ENCODE assay signal across 23 cellular contexts in the genomic region with DNA sequence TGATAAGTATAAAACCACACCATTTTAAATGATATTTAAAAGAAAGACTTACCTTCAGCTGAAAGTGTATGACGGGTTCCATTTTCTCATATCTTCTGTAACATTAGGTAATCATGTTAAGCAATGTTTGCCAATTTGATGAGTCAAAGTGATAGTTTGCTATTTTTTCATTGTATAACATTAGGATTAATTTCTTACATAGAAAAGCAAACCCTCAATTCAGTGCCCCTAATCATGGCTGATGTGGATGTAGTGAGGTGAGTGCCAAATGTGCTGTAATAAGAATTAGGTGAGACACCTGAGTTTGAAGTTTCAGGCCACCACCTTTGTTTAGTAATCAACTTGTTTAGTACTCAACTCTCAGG.
DNase-seq lines count a peak whose midpoint lies in the region; ATAC-seq, FAIRE-seq and TF ChIP-seq lines count a peak whose summit lies in the region.
"Had no signal": no experiment of that assay in that cellular context is flagged by ENCODE, and none has a peak within 500 bp of the region (broad histone marks: within the 10 kb centered on the region; RNA-seq: fewer than 3 reads in every experiment).

No MANE protein-coding gene starts in this region.

- TF ChIP-seq CTCF in liver (IDR thresholded peaks at IDR 0.05; ENCODE audit: low read depth, low read length, missing input control) (no peak), HepG2 (CRISPR knock-in tag; IDR thresholded peaks at IDR 0.05) (no peak), psoas muscle (IDR thresholded peaks at IDR 0.05) (no peak), HFFc6 (IDR thresholded peaks at IDR 0.05) (no peak)

- FAIRE-seq in HepG2 (lab: Jason Lieb, UNC) (no peak), islet of Langerhans (lab: Jason Lieb, UNC) (peak; percentile 38)
- FAIRE-seq: GM12892, GM19239, H54, HTR-8/SVneo had no signal

- H3K9me3 ChIP-seq in liver (ENCODE audit: control insufficient read depth in 4 of 4, low read length in 3 of 4) (no peaks in the 10 kb centered on the region), HepG2 (ENCODE audit: low read length) (no peaks in the 10 kb centered on the region), psoas muscle (peaks cover under 1% of the 10 kb centered on the region)

- H3K36me3 Mint-ChIP-seq in HFFc6 (ENCODE audit: low read depth), result no peaks in the 10 kb centered on the region
- H3K36me3 Mint-ChIP-seq: CD14-positive monocyte had no signal

- no peak overlapping the region for H3K4me3 Mint-ChIP-seq in HFFc6
- H3K4me3 Mint-ChIP-seq: B cell, CD14-positive monocyte had no signal

- H3K4me2 ChIP-seq in HepG2 (ENCODE audit: low read depth, low read length), result no peak overlapping the region

- H3K4me3 ChIP-seq in liver (ENCODE audit: low read depth in 1 of 3, low read length in 3 of 3) (no peak overlapping the region), HepG2 (replicated peaks in 1 of 3; ENCODE audit: insufficient read depth in 1 of 3, low read depth in 2 of 3, low read length in 3 of 3) (no peak overlapping the region), psoas muscle (no peak overlapping the region)

- CTCF ChIA-PET in HepG2 (lab: Yijun Ruan, JAX; ENCODE audit: low intra/inter-chr PET ratio, low total read pairs), result no interaction called here

- H2AFZ ChIP-seq in HepG2 (ENCODE audit: low read length), result no peak overlapping the region

- H3K4me1 Mint-ChIP-seq in HFFc6 (ENCODE audit: low read depth), result no peaks in the 10 kb centered on the region
- H3K4me1 Mint-ChIP-seq: B cell had no signal

- H3K27me3 ChIP-seq in liver (ENCODE audit: control insufficient read depth in 4 of 4, insufficient read depth in 4 of 4, low read length in 3 of 4) (no peaks in the 10 kb centered on the region), HepG2 (ENCODE audit: control insufficient read depth in 1 of 2, insufficient read depth in 2 of 2, low read length in 2 of 2) (no peaks in the 10 kb centered on the region), psoas muscle (ENCODE audit: insufficient read depth in 3 of 3, low read length in 2 of 3) (no peaks in the 10 kb centered on the region)

- no peak for DNase-seq in HepG2 (ENCODE audit: low spot score)
- no peak for DNase-seq in psoas muscle
- no peak for DNase-seq in dedifferentiated amniotic fluid mesenchymal stem cell (ENCODE audit: extremely low spot score)
- DNase-seq in HFFc6, result no peak
- DNase-seq in HT-29 (ENCODE audit: low spot score), result no peak
- DNase-seq: DMS79 treated with DMSO at 0.1 percent for 48 hours, MV-4-11, NCI-H1105, NCI-H1436 treated with DMSO at 0.1 percent for 48 hours, NCI-H1930, NCI-H526 treated with DMSO at 0.1 percent for 48 hours, SHP77 had no signal

- intact Hi-C loops in HepG2 (cut with micrococcal nuclease; ENCODE audit: unreplicated experiment), result no loop called here
- intact Hi-C loops in psoas muscle (cut with DNase I), result loop anchor here (5.0 to 10.0 kb wide), 2 partner anchors 62 to 65 kb away; no protein-coding TSS in a partner anchor

- no peaks in the 10 kb centered on the region; the same call in 1 of the 2 replicates for H3K27me3 Mint-ChIP-seq in HFFc6 (ENCODE audit: insufficient read depth)

- H3K9ac ChIP-seq in liver (ENCODE audit: low read depth in 1 of 2, low read length in 2 of 2) (no peak overlapping the region), HepG2 (ENCODE audit: insufficient read depth, low read depth, low read length) (no peak overlapping the region)

- no peaks in the 10 kb centered on the region for H3K79me2 ChIP-seq in HepG2 (ENCODE audit: insufficient read depth, low read length)

- TF ChIP-seq RAD21 in liver (IDR thresholded peaks at IDR 0.05) (no peak), HepG2 (CRISPR knock-in tag; IDR thresholded peaks at IDR 0.05) (no peak)

- in situ Hi-C loops in HepG2 (cut with HindIII; ENCODE audit: extremely low pct_ligation_motif_present, low pct_unique_long_range_greater_than_20kb), result no loop called here

- TF ChIP-seq EP300 in HepG2 (IDR thresholded peaks at IDR 0.05; ENCODE audit: low read depth in 2 of 2, low read length in 2 of 2) (no peak), HepG2 (CRISPR knock-in tag; IDR thresholded peaks at IDR 0.05; ENCODE audit: borderline replicate concordance) (no peak)

- H3K36me3 ChIP-seq in liver (ENCODE audit: control insufficient read depth in 4 of 4, insufficient read depth in 3 of 4, low read depth in 1 of 4, low read length in 3 of 4), result no peaks in the 10 kb centered on the region
- 0 out of 5 replicates have a peak, but pooled peaks cover 0 to 2% of the 10 kb centered on the region in 2 experiments for H3K36me3 ChIP-seq in HepG2 (replicated peaks in 1 of 2; ENCODE audit: control insufficient read depth in 1 of 2, insufficient read depth in 2 of 2, low read length in 2 of 2)
- no peaks in the 10 kb centered on the region for H3K36me3 ChIP-seq in psoas muscle (ENCODE audit: insufficient read depth in 1 of 2, low read depth in 1 of 2)

- peaks cover 6 to 21% (median 12%) of the 10 kb centered on the region in 4 donors for H3K4me1 ChIP-seq in liver (ENCODE audit: control insufficient read depth in 4 of 4, insufficient read depth in 4 of 4, low read length in 3 of 4)
- H3K4me1 ChIP-seq in HepG2 (ENCODE audit: insufficient read depth, low read length), result peaks cover 17% of the 10 kb centered on the region; the same call in 1 of the 2 replicates
- peaks cover 62% of the 10 kb centered on the region for H3K4me1 ChIP-seq in psoas muscle

- WGBS in liver, result 31% methylated on average over 1 of the region's 1 CpG
- 100% methylated on average over 1 of the region's 1 CpG for WGBS in HepG2 (ENCODE audit: low lambda C conversion rate)
- 70 to 92% (median 80%) methylated on average over 1 of the region's 1 CpG for WGBS in psoas muscle, 3 donors

- H3K27ac ChIP-seq in liver (ENCODE audit: low read depth in 1 of 2, low read length in 2 of 2), result no peak overlapping the region
- H3K27ac ChIP-seq in HepG2 (ENCODE audit: extremely low read length, insufficient read depth, low read length), result no peak overlapping the region
- peak overlapping the region; percentile 84 for H3K27ac ChIP-seq in psoas muscle
- H3K27ac ChIP-seq: 22Rv1, RWPE1 had no signal

- H3K27ac Mint-ChIP-seq in HFFc6, result no peak overlapping the region
- H3K27ac Mint-ChIP-seq: B cell, CD14-positive monocyte had no signal

- no peak for TF ChIP-seq POLR2A in HepG2 (IDR thresholded peaks at IDR 0.05; ENCODE audit: insufficient read depth in 1 of 2, low read depth in 2 of 2, low read length in 2 of 2)

- BruUV-seq in HepG2 (replicated peaks; lab: Mats Ljungman, UMichigan), result no TSS peak

- POLR2A ChIA-PET in HepG2 (lab: Yijun Ruan, JAX), result no interaction called here

- ATAC-seq in HepG2 (no peak), psoas muscle (no peak)
- ATAC-seq: Panc1 had no signal

- H3K9me3 Mint-ChIP-seq in HFFc6, result no peaks in the 10 kb centered on the region

- no peaks in the 10 kb centered on the region for H4K20me1 ChIP-seq in HepG2 (ENCODE audit: insufficient read depth, low read length)

TF ChIP-seq in liver, 16 proteins besides CTCF, POLR2A, EP300 and RAD21:
- TF ChIP-seq YY1 (IDR thresholded peaks at IDR 0.05) (peak; percentile 65), NR2F2 (IDR thresholded peaks at IDR 0.05) (no peak), FOXA2 (IDR thresholded peaks at IDR 0.05) (no peak), RXRA (IDR thresholded peaks at IDR 0.05) (no peak), HNF4A (conservative IDR thresholded peaks at IDR 0.05) (peak in 1 of 2 donors; percentile 5), JUND (IDR thresholded peaks at IDR 0.05) (peak in 1 of 2 donors; percentile 14)
- TF ChIP-seq, protein P1, sequence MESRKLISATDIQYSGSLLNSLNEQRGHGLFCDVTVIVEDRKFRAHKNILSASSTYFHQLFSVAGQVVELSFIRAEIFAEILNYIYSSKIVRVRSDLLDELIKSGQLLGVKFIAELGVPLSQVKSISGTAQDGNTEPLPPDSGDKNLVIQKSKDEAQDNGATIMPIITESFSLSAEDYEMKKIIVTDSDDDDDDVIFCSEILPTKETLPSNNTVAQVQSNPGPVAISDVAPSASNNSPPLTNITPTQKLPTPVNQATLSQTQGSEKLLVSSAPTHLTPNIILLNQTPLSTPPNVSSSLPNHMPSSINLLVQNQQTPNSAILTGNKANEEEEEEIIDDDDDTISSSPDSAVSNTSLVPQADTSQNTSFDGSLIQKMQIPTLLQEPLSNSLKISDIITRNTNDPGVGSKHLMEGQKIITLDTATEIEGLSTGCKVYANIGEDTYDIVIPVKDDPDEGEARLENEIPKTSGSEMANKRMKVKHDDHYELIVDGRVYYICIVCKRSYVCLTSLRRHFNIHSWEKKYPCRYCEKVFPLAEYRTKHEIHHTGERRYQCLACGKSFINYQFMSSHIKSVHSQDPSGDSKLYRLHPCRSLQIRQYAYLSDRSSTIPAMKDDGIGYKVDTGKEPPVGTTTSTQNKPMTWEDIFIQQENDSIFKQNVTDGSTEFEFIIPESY (IDR thresholded peaks at IDR 0.05), result peak; percentile 9

TF ChIP-seq in HepG2, 621 proteins besides CTCF, POLR2A, EP300 and RAD21:
- no peak for TF ChIP-seq JUND (CRISPR knock-in tag; IDR thresholded peaks at IDR 0.05)
- TF ChIP-seq ZNF337 (CRISPR knock-in tag; IDR thresholded peaks at IDR 0.05; ENCODE audit: borderline replicate concordance, low read depth), result no peak
- TF ChIP-seq EHMT2 (IDR thresholded peaks at IDR 0.05; ENCODE audit: borderline replicate concordance, low read depth, low read length), result no peak
- no peak for TF ChIP-seq RBM22 (optimal IDR thresholded peaks at IDR 0.05; ENCODE audit: low read length)
- TF ChIP-seq, protein P2, sequence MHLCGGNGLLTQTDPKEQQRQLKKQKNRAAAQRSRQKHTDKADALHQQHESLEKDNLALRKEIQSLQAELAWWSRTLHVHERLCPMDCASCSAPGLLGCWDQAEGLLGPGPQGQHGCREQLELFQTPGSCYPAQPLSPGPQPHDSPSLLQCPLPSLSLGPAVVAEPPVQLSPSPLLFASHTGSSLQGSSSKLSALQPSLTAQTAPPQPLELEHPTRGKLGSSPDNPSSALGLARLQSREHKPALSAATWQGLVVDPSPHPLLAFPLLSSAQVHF (CRISPR knock-in tag; IDR thresholded peaks at IDR 0.05), result no peak
- TF ChIP-seq ELF4 (CRISPR knock-in tag; IDR thresholded peaks at IDR 0.05; ENCODE audit: borderline replicate concordance), result no peak
- no peak for TF ChIP-seq RFX3 (CRISPR knock-in tag; IDR thresholded peaks at IDR 0.05)
- TF ChIP-seq ZNF3 (CRISPR knock-in tag; IDR thresholded peaks at IDR 0.05), result no peak
